In the genomic region with DNA sequence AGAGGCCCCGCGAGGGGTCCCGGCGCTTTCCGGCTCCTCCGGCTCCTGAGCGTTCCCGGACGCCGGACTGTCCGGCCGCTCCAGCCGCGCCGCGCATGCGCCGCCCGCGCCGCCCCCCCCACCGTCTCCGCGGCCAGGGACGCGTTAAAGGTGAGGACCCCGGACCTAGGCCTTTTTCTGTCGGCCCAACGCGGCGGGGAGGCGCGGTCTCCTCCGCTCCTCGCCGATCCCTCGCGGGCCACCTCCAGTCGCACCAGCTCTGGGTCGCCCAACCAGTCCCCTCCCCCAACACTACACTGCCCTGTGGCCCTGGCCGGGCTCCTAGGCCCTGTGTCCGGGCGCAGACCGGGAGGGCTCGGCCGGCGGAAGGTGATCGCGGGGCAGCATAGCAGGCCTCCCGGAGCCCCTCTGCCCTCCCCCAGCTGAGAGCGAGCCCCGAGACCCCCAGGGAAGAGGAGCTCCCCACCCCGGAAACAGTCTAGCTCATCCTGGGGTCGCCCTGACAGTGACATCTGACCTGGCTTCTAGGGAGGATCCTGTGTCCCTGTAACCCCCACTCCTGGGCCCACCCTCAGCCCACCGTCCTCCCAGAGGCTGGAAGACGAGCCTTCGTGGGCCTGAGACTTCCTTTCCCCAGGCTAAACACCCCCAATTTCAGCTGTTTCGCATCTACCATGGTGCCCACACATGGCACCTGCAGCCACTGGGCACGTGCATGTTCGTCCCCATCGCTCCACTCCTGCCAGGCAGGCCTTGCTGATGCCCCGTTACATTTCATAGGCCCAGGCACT, we compare ENCODE assay signal across 1 cellular context.
TF ChIP-seq lines count a peak whose summit lies in the region.

No MANE protein-coding gene starts in this region.

TF ChIP-seq in IMR-90, 13 proteins besides CTCF, POLR2A, EP300 and RAD21:
- TF ChIP-seq, protein P1, sequence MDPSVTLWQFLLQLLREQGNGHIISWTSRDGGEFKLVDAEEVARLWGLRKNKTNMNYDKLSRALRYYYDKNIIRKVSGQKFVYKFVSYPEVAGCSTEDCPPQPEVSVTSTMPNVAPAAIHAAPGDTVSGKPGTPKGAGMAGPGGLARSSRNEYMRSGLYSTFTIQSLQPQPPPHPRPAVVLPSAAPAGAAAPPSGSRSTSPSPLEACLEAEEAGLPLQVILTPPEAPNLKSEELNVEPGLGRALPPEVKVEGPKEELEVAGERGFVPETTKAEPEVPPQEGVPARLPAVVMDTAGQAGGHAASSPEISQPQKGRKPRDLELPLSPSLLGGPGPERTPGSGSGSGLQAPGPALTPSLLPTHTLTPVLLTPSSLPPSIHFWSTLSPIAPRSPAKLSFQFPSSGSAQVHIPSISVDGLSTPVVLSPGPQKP (IDR thresholded peaks at IDR 0.05; ENCODE audit: borderline replicate concordance, low read depth, low read length) = no peak
- TF ChIP-seq MAFK (IDR thresholded peaks at IDR 0.05; ENCODE audit: low read depth, low read length) = no peak
- TF ChIP-seq, protein P2, sequence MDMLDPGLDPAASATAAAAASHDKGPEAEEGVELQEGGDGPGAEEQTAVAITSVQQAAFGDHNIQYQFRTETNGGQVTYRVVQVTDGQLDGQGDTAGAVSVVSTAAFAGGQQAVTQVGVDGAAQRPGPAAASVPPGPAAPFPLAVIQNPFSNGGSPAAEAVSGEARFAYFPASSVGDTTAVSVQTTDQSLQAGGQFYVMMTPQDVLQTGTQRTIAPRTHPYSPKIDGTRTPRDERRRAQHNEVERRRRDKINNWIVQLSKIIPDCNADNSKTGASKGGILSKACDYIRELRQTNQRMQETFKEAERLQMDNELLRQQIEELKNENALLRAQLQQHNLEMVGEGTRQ (IDR thresholded peaks at IDR 0.05; ENCODE audit: low read depth, low read length) = no peak
- TF ChIP-seq SMC3 (IDR thresholded peaks at IDR 0.05; ENCODE audit: low read depth, low read length) = no peak; the same call in 1 of the 2 replicates
- TF ChIP-seq RFX5 (IDR thresholded peaks at IDR 0.05; ENCODE audit: low read depth, low read length) = no peak
- no peak for TF ChIP-seq FOS (IDR thresholded peaks at IDR 0.05; ENCODE audit: low read depth, low read length)
- TF ChIP-seq CHD1 (IDR thresholded peaks at IDR 0.05; ENCODE audit: low read depth, low read length) = 0 out of 2 replicates have a peak, but pooled peaks have one; percentile 47
- TF ChIP-seq NFE2L2 (IDR thresholded peaks at IDR 0.05; ENCODE audit: low read depth, low read length) = no peak
- TF ChIP-seq MXI1 (IDR thresholded peaks at IDR 0.05; ENCODE audit: borderline replicate concordance, low read depth, low read length) = no peak
- no peak for TF ChIP-seq CEBPB (IDR thresholded peaks at IDR 0.05; ENCODE audit: low read depth, low read length)
- TF ChIP-seq MAZ (IDR thresholded peaks at IDR 0.05; ENCODE audit: borderline replicate concordance, low read depth, low read length) = peak; percentile 52; the same call in 1 of the 2 replicates
- TF ChIP-seq RCOR1 (IDR thresholded peaks at IDR 0.05; ENCODE audit: insufficient replicate concordance, low read length) = no peak
- TF ChIP-seq BHLHE40 (IDR thresholded peaks at IDR 0.05; ENCODE audit: low read depth, low read length) = no peak
